8 cellular contexts compared by ENCODE assay signal in genomic region chr7:2522780-2523433, GRCh38. TPM values are rescaled to one million over a fixed set of nuclear protein-coding genes. Genes with fewer than 3 reads are reported as not detected.
DNase-seq lines count a peak whose midpoint lies in the region; ATAC-seq and TF ChIP-seq lines count a peak whose summit lies in the region.

No MANE protein-coding gene starts in this region.

- BruUV-seq in PC-9 (replicated peaks; lab: Mats Ljungman, UMichigan) = no TSS peak

- H3K27me3 Mint-ChIP-seq in naive thymus-derived CD8-positive, alpha-beta T cell = no peaks in the 10 kb centered on the region

- no peaks in the 10 kb centered on the region for H3K9me3 Mint-ChIP-seq in naive thymus-derived CD8-positive, alpha-beta T cell

- H3K4me1 Mint-ChIP-seq in naive thymus-derived CD8-positive, alpha-beta T cell = peaks cover 18 to 61% (median 55%) of the 10 kb centered on the region in 4 donors

- H4K20me1 ChIP-seq in PC-9 (ENCODE audit: insufficient read depth) = no peaks in the 10 kb centered on the region

- H2AFZ ChIP-seq in PC-9 = no peak overlapping the region

- POLR2A ChIA-PET in PC-9 (lab: Charles Lee; ENCODE audit: unreplicated experiment) = interaction anchor here (0.6 kb wide), 1 partner anchor 989 kb away, joined by 3 read pairs; no protein-coding TSS in a partner anchor
- POLR2A ChIA-PET in naive thymus-derived CD8-positive, alpha-beta T cell (lab: Charles Lee) = interaction anchor here (0.6 to 22.8 kb wide), 11 partner anchors 1 to 124 kb away, joined by 3 to 821 read pairs (median 5); partner anchors contain the start of genes BRAT1, IQCE and LFNG

- H3K36me3 Mint-ChIP-seq in naive thymus-derived CD8-positive, alpha-beta T cell = peaks cover 4 to 37% (median 10%) of the 10 kb centered on the region in 3 donors

- CTCF ChIA-PET in PC-9 (lab: Charles Lee) = interaction anchor here (0.5 to 0.6 kb wide), 2 partner anchors 54 to 956 kb away, joined by 7 to 9 read pairs; no protein-coding TSS in a partner anchor

- peaks cover 13% of the 10 kb centered on the region for H3K79me2 ChIP-seq in PC-9 (ENCODE audit: low read depth)

- peak overlapping the region; percentile 90 to 95 (median 93) for H3K27ac Mint-ChIP-seq in naive thymus-derived CD8-positive, alpha-beta T cell

- H3F3A ChIP-seq in PC-9 (ENCODE audit: insufficient read depth, low read depth) = peaks cover 42% of the 10 kb centered on the region

- H3K9me2 ChIP-seq in PC-9 (ENCODE audit: insufficient read depth) = no peaks in the 10 kb centered on the region

- H3K4me3 ChIP-seq in PC-9 (peak overlapping the region; percentile 37; the same call in 1 of the 2 replicates), dorsolateral prefrontal cortex (peak overlapping the region in 45 of 59 donors; percentile 2 to 75 (median 57))

- peak overlapping the region; percentile 90 to 99 (median 94) for H3K4me3 Mint-ChIP-seq in naive thymus-derived CD8-positive, alpha-beta T cell

- intact Hi-C loops in PC-9 (cut with micrococcal nuclease; ENCODE audit: unreplicated experiment) (loop anchor here (1.0 to 10.0 kb wide), 6 partner anchors 7 to 988 kb away; partner anchors contain the start of genes GRIFIN, MAFK, SNX8 and TTYH3), dorsolateral prefrontal cortex (cut with DNase I) (loop anchor here in 1 of 2 donors (10.0 kb wide), 1 partner anchor 278 kb away; the partner anchor contains the start of genes MRM2 and NUDT1)

- H3K4me2 ChIP-seq in PC-9 = peak overlapping the region; percentile 77

- H3K4me1 ChIP-seq in PC-9 (replicated peaks; ENCODE audit: insufficient read depth) = peaks cover 76% of the 10 kb centered on the region

- H3K27me3 ChIP-seq in PC-9 (ENCODE audit: insufficient read depth, low read depth) = no peaks in the 10 kb centered on the region
- peaks cover 0 to 38% (median 0%) of the 10 kb centered on the region in 45 donors for H3K27me3 ChIP-seq in dorsolateral prefrontal cortex

- H3K36me3 ChIP-seq in PC-9 (ENCODE audit: low read depth) = no peaks in the 10 kb centered on the region

- DNase-seq in DMS79 treated with DMSO at 0.1 percent for 48 hours (lab: John Stamatoyannopoulos, UW) = peak; percentile 24
- DNase-seq in DMS79 (lab: John Stamatoyannopoulos, UW) = no peak
- DNase-seq in PC-9 = peak; percentile 87 to 92
- DNase-seq in dorsolateral prefrontal cortex = no peak
- DNase-seq in naive thymus-derived CD8-positive, alpha-beta T cell = no peak

- no peaks in the 10 kb centered on the region for H3K9me3 ChIP-seq in PC-9 (ENCODE audit: insufficient read depth, low read depth)

- ATAC-seq in naive thymus-derived CD8-positive, alpha-beta T cell = no peak
- ATAC-seq in GM21515 (IDR thresholded peaks at IDR 0.05; ENCODE audit: unreplicated experiment) (no peak), GM21423 (IDR thresholded peaks at IDR 0.05; ENCODE audit: unreplicated experiment) (no peak), GM19351 (IDR thresholded peaks at IDR 0.05; ENCODE audit: unreplicated experiment) (no peak)

- peak overlapping the region; percentile 75 for H3K27ac ChIP-seq in PC-9
- H3K27ac ChIP-seq in dorsolateral prefrontal cortex = peak overlapping the region in 28 of 59 donors; percentile 4 to 83 (median 65)

- TF ChIP-seq CTCF in PC-9 (conservative IDR thresholded peaks at IDR 0.05) = no peak
- no peak for TF ChIP-seq CTCF in dorsolateral prefrontal cortex (IDR thresholded peaks at IDR 0.05 in 54 of 56, conservative IDR thresholded peaks at IDR 0.05 in 2 of 56; ENCODE audit: low read depth in 1 of 56, partially characterized antibody in 56 of 56)

RNA-seq across cellular contexts. Expression of gene LFNG, which starts 3.3 kb away (rescaled TPM):
- total RNA-seq in PC-9 (2021) (21.3 and 24.7 TPM in 2 replicates), dorsolateral prefrontal cortex (10 to 100 TPM in 110 of 120 experiments, 1 to 10 TPM in 10; 7.5 to 44.5 (median 15.8) TPM)
- total RNA-seq in naive thymus-derived CD8-positive, alpha-beta T cell = 100 to 1,000 TPM; 151 to 153 TPM
- 1 to 10 TPM in 2 of 3 donors, under 1 TPM in 1; 0.54 to 3.0 (median 1.6) TPM for polyA plus RNA-seq in naive thymus-derived CD8-positive, alpha-beta T cell

RNA-seq across cellular contexts. Expression of gene BRAT1, which starts 32.4 kb away (rescaled TPM):
- total RNA-seq in PC-9 (2021) (53.9 and 57.7 TPM in 2 replicates), dorsolateral prefrontal cortex (10 to 100 TPM; 16.7 to 38.4 (median 24.9) TPM)
- 10 to 100 TPM; 32.2 to 32.4 TPM for total RNA-seq in naive thymus-derived CD8-positive, alpha-beta T cell
- polyA plus RNA-seq in naive thymus-derived CD8-positive, alpha-beta T cell = 10 to 100 TPM; 21.0 to 43.6 (median 25.4) TPM

RNA-seq across cellular contexts. Expression of gene IQCE, which starts 35.9 kb away (rescaled TPM):
- total RNA-seq in PC-9 (2021) = 28.3 and 35.8 TPM in 2 replicates
- total RNA-seq in dorsolateral prefrontal cortex = 10 to 100 TPM; 26.3 to 72.5 (median 45.2) TPM
- 1 to 10 TPM; 6.6 to 8.9 TPM for total RNA-seq in naive thymus-derived CD8-positive, alpha-beta T cell
- 1 to 10 TPM in 2 of 3 donors, under 1 TPM in 1; 0.77 to 2.2 (median 2.0) TPM for polyA plus RNA-seq in naive thymus-derived CD8-positive, alpha-beta T cell

RNA-seq across cellular contexts. Expression of gene GRIFIN, which starts 46.7 kb away (rescaled TPM):
- total RNA-seq in PC-9 (2021) (not detected in 2 replicates), dorsolateral prefrontal cortex (not detected)
- not detected for total RNA-seq in naive thymus-derived CD8-positive, alpha-beta T cell
- polyA plus RNA-seq in naive thymus-derived CD8-positive, alpha-beta T cell = not detected

Comparison
In these comparisons a context has a peak if more than half of its experiments do, and no peak if none do; other contexts are left out.
1. DNase-seq: peak in DMS79 treated with DMSO at 0.1 percent for 48 hours (single experiment) and PC-9 (2 of 2); none in DMS79 (single experiment), dorsolateral prefrontal cortex (0 of 10) and naive thymus-derived CD8-positive, alpha-beta T cell (0 of 10).